8 cellular contexts compared by ENCODE assay signal in genomic region chr11:103109818-103110388, GRCh38. TPM values are rescaled to one million over a fixed set of nuclear protein-coding genes. Genes with fewer than 3 reads are reported as not detected.
DNase-seq lines count a peak whose midpoint lies in the region; ATAC-seq and TF ChIP-seq lines count a peak whose summit lies in the region.

No MANE protein-coding gene starts in this region.

- H3K36me3 ChIP-seq in BLaER1 (no peaks in the 10 kb centered on the region), mesodermal cell (ENCODE audit: control insufficient read depth, insufficient read depth, low read length) (peaks cover 7% of the 10 kb centered on the region), urinary bladder (ENCODE audit: insufficient read depth) (no peaks in the 10 kb centered on the region)

- DNase-seq in NCI-H69 (lab: John Stamatoyannopoulos, UW), result peak; percentile 49
- no peak for DNase-seq in choroid plexus epithelial cell (ENCODE audit: low read depth)
- no peak for DNase-seq in SW 1271 (lab: John Stamatoyannopoulos, UW)
- no peak for DNase-seq in hippocampal formation (lab: John Stamatoyannopoulos, UW)

- H3K9ac ChIP-seq in BLaER1, result peak overlapping the region; percentile 68

- ATAC-seq in GM19455 (IDR thresholded peaks at IDR 0.05; ENCODE audit: unreplicated experiment), result peak; percentile 9

- peak overlapping the region; percentile 86 for H3K4me2 ChIP-seq in BLaER1

- H3K27me3 ChIP-seq in BLaER1, result no peaks in the 10 kb centered on the region

- WGBS in mesodermal cell (ENCODE audit: insufficient coverage in 2 of 2), 2 experiments, result 11 to 19% methylated on average over 12 to 21 of the region's 26 CpGs
- 14% methylated on average over 26 of the region's 26 CpGs for WGBS in urinary bladder

- H3K4me1 ChIP-seq in BLaER1 (peaks cover 16% of the 10 kb centered on the region), mesodermal cell (ENCODE audit: control insufficient read depth, insufficient read depth, low read length, poor library complexity, severe bottlenecking) (no peaks in the 10 kb centered on the region), urinary bladder (ENCODE audit: insufficient read depth) (no peaks in the 10 kb centered on the region)

- H3K27ac ChIP-seq in BLaER1, result 0 out of 2 replicates have a peak overlapping the region, but pooled peaks have one; percentile 1
- H3K27ac ChIP-seq in mesodermal cell (ENCODE audit: low read depth, low read length, severe bottlenecking), result peak overlapping the region; percentile 92
- no peak overlapping the region for H3K27ac ChIP-seq in urinary bladder (ENCODE audit: low read depth)

- no peak for TF ChIP-seq CTCF in choroid plexus epithelial cell (conservative IDR thresholded peaks at IDR 0.05; ENCODE audit: low read depth, low read length)

- H3K9me3 ChIP-seq in BLaER1 (no peaks in the 10 kb centered on the region), mesodermal cell (ENCODE audit: control insufficient read depth, low read length) (no peaks in the 10 kb centered on the region)

- peak overlapping the region; percentile 68 for H3K4me3 ChIP-seq in BLaER1
- H3K4me3 ChIP-seq in choroid plexus epithelial cell (ENCODE audit: low read depth, low read length), result peak overlapping the region; percentile 82
- peak overlapping the region; percentile 71 for H3K4me3 ChIP-seq in mesodermal cell (ENCODE audit: extremely low read depth, insufficient read depth, low read length, poor library complexity, severe bottlenecking)
- H3K4me3 ChIP-seq in urinary bladder (ENCODE audit: low read depth, low read length), result peak overlapping the region; percentile 49

- H4K20me1 ChIP-seq in BLaER1, result no peaks in the 10 kb centered on the region

RNA-seq across cellular contexts. Expression of gene DYNC2H1, which starts 0.7 kb away (rescaled TPM):
- 10.4 TPM for polyA plus RNA-seq in mesodermal cell (2013, experiment 1 of 2)
- 9.4 TPM for polyA plus RNA-seq in mesodermal cell (2013, experiment 2 of 2)
- total RNA-seq in urinary bladder, result 91.8 TPM
- polyA plus RNA-seq in urinary bladder, result 12.8 TPM

RNA-seq across cellular contexts. Expression of gene DCUN1D5, which starts 17.9 kb away (rescaled TPM):
- polyA plus RNA-seq in mesodermal cell (2013, experiment 1 of 2), result 52.4 TPM
- 57.9 TPM for polyA plus RNA-seq in mesodermal cell (2013, experiment 2 of 2)
- 27.2 TPM for total RNA-seq in urinary bladder
- polyA plus RNA-seq in urinary bladder, result 23.8 TPM
